In the genomic region with DNA sequence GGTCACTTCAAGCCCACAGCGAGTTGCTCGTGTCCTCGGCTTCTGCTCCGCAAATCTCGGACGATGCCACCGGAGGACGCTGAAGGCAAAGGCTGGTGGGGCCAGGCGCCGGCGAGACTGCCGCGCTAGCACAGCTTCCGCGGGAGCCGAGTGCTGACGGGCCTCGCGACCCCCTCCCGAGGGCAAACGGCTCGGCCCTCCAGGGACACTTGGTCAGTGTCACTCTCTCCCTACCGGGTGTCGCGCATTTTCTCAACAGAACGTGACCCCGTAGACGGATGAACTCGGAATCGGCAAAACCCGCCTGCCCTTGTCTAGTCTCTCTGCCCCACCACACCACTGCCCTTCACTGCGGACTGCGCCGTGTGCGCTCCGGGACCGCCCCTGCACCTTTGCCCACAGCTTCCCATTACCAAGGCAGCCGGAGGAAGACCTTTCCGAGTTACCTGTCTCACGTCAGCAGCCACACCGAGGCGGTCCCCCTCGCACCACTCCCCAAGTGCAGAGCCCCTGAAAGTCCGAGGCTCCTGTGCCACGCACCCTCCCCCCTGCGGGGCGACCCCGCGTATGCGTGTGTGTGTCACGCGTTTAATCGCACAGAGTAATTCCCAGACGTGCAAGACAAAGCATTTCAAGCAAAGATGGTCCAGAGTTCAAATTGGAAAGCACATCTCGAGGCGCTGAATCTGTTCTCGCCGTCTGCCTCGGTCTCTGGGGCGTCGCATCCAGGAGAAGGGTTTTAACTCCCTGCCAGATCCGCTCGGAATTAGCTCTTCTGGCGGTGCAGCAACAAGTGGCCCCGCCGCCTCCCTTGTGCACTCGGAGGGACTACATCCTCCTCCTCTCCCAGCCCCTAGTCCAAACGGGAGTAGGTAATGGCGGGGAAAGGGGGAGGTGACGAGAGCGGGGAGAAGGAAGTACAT, we compare ENCODE assay signal across 8 cellular contexts.
DNase-seq lines count a peak whose midpoint lies in the region; ATAC-seq, FAIRE-seq and TF ChIP-seq lines count a peak whose summit lies in the region.

No MANE protein-coding gene starts in this region.

- peaks cover 22% of the 10 kb centered on the region for H3K4me1 Mint-ChIP-seq in GM23338

- 0 out of 2 replicates have a peak, but pooled peaks cover 11% of the 10 kb centered on the region for H3F3A ChIP-seq in GM23338 (replicated peaks; ENCODE audit: low read depth)

- H3K9me3 Mint-ChIP-seq in GM23338, result peaks cover 18% of the 10 kb centered on the region

- POLR2A ChIA-PET in H1 (lab: Charles Lee; ENCODE audit: partially characterized antibody), result interaction anchor here (0.6 to 2.4 kb wide), 13 partner anchors 16 to 650 kb away, joined by 3 to 6 read pairs (median 3); no protein-coding TSS in a partner anchor

- H4K5ac ChIP-seq in H1 (ENCODE audit: insufficient read length, low read depth, low read length), result no peak overlapping the region

- FAIRE-seq in H1 (lab: Jason Lieb, UNC), result no peak

- peak overlapping the region in 2 of 4 experiments; percentile 5 to 13; a peak in 3 of 7 replicates for H3K9ac ChIP-seq in H1 (replicated peaks in 1 of 4; ENCODE audit: extremely low read depth in 1 of 4, low read depth in 3 of 4, low read length in 3 of 4)

- no peak for TF ChIP-seq EP300 in H1 (IDR thresholded peaks at IDR 0.05; ENCODE audit: borderline replicate concordance in 1 of 2, low read depth in 2 of 2, low read length in 2 of 2)

- H3K27me3 Mint-ChIP-seq in GM23338 (ENCODE audit: insufficient read depth, low read depth, poor library complexity), result peaks cover 79% of the 10 kb centered on the region

- peak overlapping the region; percentile 88 for H3K4me3 Mint-ChIP-seq in GM23338

- H3K4me3 ChIP-seq in GM23338 (peak overlapping the region; percentile 91), RWPE2 (ENCODE audit: severe bottlenecking) (peak overlapping the region; percentile 63), H1 (ENCODE audit: extremely low read depth in 1 of 4, insufficient read depth in 2 of 4, low read depth in 3 of 4, low read length in 4 of 4) (peak overlapping the region; percentile 48 to 75 (median 65)), muscle layer of duodenum (ENCODE audit: low read depth in 1 of 2, low read length in 2 of 2) (peak overlapping the region; percentile 44 to 51)

- peak; percentile 54 to 77 for TF ChIP-seq RAD21 in H1 (IDR thresholded peaks at IDR 0.05 in 1 of 2, conservative IDR thresholded peaks at IDR 0.05 in 1 of 2; ENCODE audit: low read depth in 2 of 2, low read length in 2 of 2)

- H2BK12ac ChIP-seq in H1 (ENCODE audit: low read depth, low read length), result peak overlapping the region; percentile 46; the same call in 1 of the 2 replicates

- H3K27ac ChIP-seq in GM23338 (ENCODE audit: low read depth) (no peak overlapping the region), RWPE2 (ENCODE audit: poor library complexity, severe bottlenecking) (peak overlapping the region; percentile 89), H1 (ENCODE audit: low read depth, low read length) (no peak overlapping the region), muscle layer of duodenum (ENCODE audit: low read length) (no peak overlapping the region)

- peaks cover 9% of the 10 kb centered on the region; the same call in 1 of the 2 replicates for H3K79me2 ChIP-seq in GM23338 (replicated peaks; ENCODE audit: insufficient read depth)
- H3K79me2 ChIP-seq in H1 (ENCODE audit: control insufficient read depth in 1 of 2, insufficient read depth in 2 of 2, low read length in 2 of 2), result no peaks in the 10 kb centered on the region

- peaks cover 48% of the 10 kb centered on the region for H3K23me2 ChIP-seq in H1 (ENCODE audit: low read depth, low read length)

- no peaks in the 10 kb centered on the region for H3K79me1 ChIP-seq in H1 (ENCODE audit: low read depth, low read length)

- H3K4me1 ChIP-seq in GM23338 (ENCODE audit: insufficient read depth) (peaks cover 38% of the 10 kb centered on the region), RWPE2 (ENCODE audit: insufficient read depth, poor library complexity, severe bottlenecking) (peaks cover 15% of the 10 kb centered on the region), H1 (replicated peaks in 1 of 4; ENCODE audit: control insufficient read depth in 3 of 4, insufficient read depth in 4 of 4, low read length in 3 of 4) (peaks cover 0 to 31% (median 17%) of the 10 kb centered on the region in 4 experiments; a peak in 6 of 7 replicates), muscle layer of duodenum (ENCODE audit: control insufficient read depth in 1 of 2, insufficient read depth in 2 of 2, low read length in 2 of 2) (peaks cover 9 to 52% of the 10 kb centered on the region in 2 donors)

- DNase-seq in CD1c-positive myeloid dendritic cell (ENCODE audit: extremely low spot score) (peak; percentile 38), GM23338 (ENCODE audit: low spot score) (peak; percentile 76), RWPE2 (ENCODE audit: low spot score) (peak; percentile 71), H1 (ENCODE audit: low read depth in 1 of 2, low spot score in 2 of 2) (peak in 1 of 2 experiments; percentile 74), occipital lobe (lab: John Stamatoyannopoulos, UW) (no peak)

- H3K9me3 ChIP-seq in RWPE2 (ENCODE audit: severe bottlenecking), result no peaks in the 10 kb centered on the region
- H3K9me3 ChIP-seq in H1 (ENCODE audit: insufficient read depth in 2 of 2, low read depth in 1 of 2, low read length in 1 of 2), result peaks cover 0 to 2% of the 10 kb centered on the region in 2 experiments; a peak in 2 of 4 replicates
- H3K9me3 ChIP-seq in muscle layer of duodenum (ENCODE audit: control insufficient read depth in 1 of 2, low read length in 2 of 2), result peaks cover 0 to 11% of the 10 kb centered on the region in 2 donors

- H3K4me2 ChIP-seq in GM23338 (peak overlapping the region; percentile 99), H1 (ENCODE audit: insufficient read depth in 1 of 2, low read depth in 2 of 2, low read length in 2 of 2) (peak overlapping the region; percentile 91 to 100)

- H3K36me3 ChIP-seq in GM23338 (ENCODE audit: insufficient read depth), result no peaks in the 10 kb centered on the region
- H3K36me3 ChIP-seq in RWPE2 (ENCODE audit: low read depth), result peaks cover 3% of the 10 kb centered on the region; the same call in 1 of the 2 replicates
- H3K36me3 ChIP-seq in H1 (ENCODE audit: control insufficient read depth in 2 of 4, insufficient read depth in 4 of 4, low read length in 3 of 4), result no peaks in the 10 kb centered on the region; a peak in 1 of 8 replicates
- H3K36me3 ChIP-seq in muscle layer of duodenum (ENCODE audit: control insufficient read depth in 1 of 2, insufficient read depth in 2 of 2, low read length in 2 of 2), result no peaks in the 10 kb centered on the region

- peak overlapping the region; percentile 98 for H2AFZ ChIP-seq in GM23338
- H2AFZ ChIP-seq in H1 (ENCODE audit: low read length), result peak overlapping the region; percentile 61

- 1% methylated on average over 66 of the region's 71 CpGs; no CpG with 5 or more reads in 1 of the 2 experiments for WGBS in H1 (ENCODE audit: extremely low coverage in 1 of 2, insufficient coverage in 1 of 2, insufficient read length in 1 of 2, insufficient replicate concordance in 2 of 2, low coverage in 1 of 2, low lambda C conversion rate in 2 of 2, missing lambda C conversion rate in 1 of 2), 2 experiments

- H2AK5ac ChIP-seq in H1 (ENCODE audit: low read depth, low read length), result no peak overlapping the region

- peaks cover 7% of the 10 kb centered on the region for H3K36me3 Mint-ChIP-seq in GM23338 (ENCODE audit: low read depth)

- H4K91ac ChIP-seq in H1 (replicated peaks; ENCODE audit: insufficient read length, low read length), result no peak overlapping the region

- no peak overlapping the region for H3K56ac ChIP-seq in H1 (replicated peaks; ENCODE audit: insufficient read length, low read depth, low read length)

- H2BK5ac ChIP-seq in H1 (ENCODE audit: low read depth, low read length), result no peak overlapping the region; the same call in 1 of the 2 replicates

- no peak overlapping the region for H3K27ac Mint-ChIP-seq in GM23338

- H3K9me2 ChIP-seq in GM23338 (ENCODE audit: insufficient read depth), result no peaks in the 10 kb centered on the region

- peaks cover 87% of the 10 kb centered on the region for H3K27me3 ChIP-seq in GM23338 (ENCODE audit: insufficient read depth)
- no peaks in the 10 kb centered on the region for H3K27me3 ChIP-seq in RWPE2 (ENCODE audit: insufficient read depth, poor library complexity, severe bottlenecking)
- peaks cover 40 to 73% (median 67%) of the 10 kb centered on the region in 4 experiments for H3K27me3 ChIP-seq in H1 (replicated peaks in 1 of 4; ENCODE audit: control insufficient read depth in 3 of 4, extremely low read depth in 1 of 4, insufficient read depth in 3 of 4, low read length in 3 of 4)
- H3K27me3 ChIP-seq in muscle layer of duodenum (ENCODE audit: low read depth, low read length), result peaks cover 63% of the 10 kb centered on the region

- TF ChIP-seq CTCF in GM23338 (conservative IDR thresholded peaks at IDR 0.05; ENCODE audit: low read depth in 2 of 2), result peak; percentile 13 to 63; a peak in 2 of 4 replicates
- TF ChIP-seq CTCF in RWPE2 (IDR thresholded peaks at IDR 0.05; ENCODE audit: poor library complexity, severe bottlenecking), result peak; percentile 44
- peak in 2 of 3 experiments; percentile 32 to 45; a peak in 3 of 4 replicates for TF ChIP-seq CTCF in H1 (IDR thresholded peaks at IDR 0.05; ENCODE audit: control extremely low read depth in 1 of 3, insufficient read depth in 1 of 3, low read depth in 1 of 3, low read length in 3 of 3)

- no peak overlapping the region for H4K8ac ChIP-seq in H1 (ENCODE audit: extremely low read depth, insufficient read depth, low read length)

- peak; percentile 24 for ATAC-seq in GM23338
- peak; percentile 38 for ATAC-seq in RWPE2 (ENCODE audit: low read depth)
- no peak for ATAC-seq in GM21717 (IDR thresholded peaks at IDR 0.05; ENCODE audit: unreplicated experiment)
- no peak for ATAC-seq in GM18519 (IDR thresholded peaks at IDR 0.05; ENCODE audit: low FRiP score, unreplicated experiment)

- CTCF ChIA-PET in H1 (lab: Charles Lee; ENCODE audit: partially characterized antibody), result interaction anchor here (0.6 to 1.8 kb wide), 15 partner anchors 14 to 244 kb away, joined by 3 to 14 read pairs (median 3); no protein-coding TSS in a partner anchor

- peak overlapping the region; percentile 40; the same call in 1 of the 2 replicates for H2BK15ac ChIP-seq in H1 (ENCODE audit: low read length)

- H2BK20ac ChIP-seq in H1 (ENCODE audit: low read length), result no peak overlapping the region; the same call in 1 of the 2 replicates

- TF ChIP-seq POLR2A in H1 (IDR thresholded peaks at IDR 0.05; ENCODE audit: control extremely low read depth in 1 of 2, low read depth in 2 of 2, low read length in 2 of 2), result no peak

- no peak overlapping the region for H2BK120ac ChIP-seq in H1 (replicated peaks; ENCODE audit: low read depth, low read length)

- no peak overlapping the region for H3K14ac ChIP-seq in H1 (ENCODE audit: insufficient read length)

- H3K23ac ChIP-seq in H1 (ENCODE audit: insufficient read length), result no peak overlapping the region

- no peak overlapping the region for H3K4ac ChIP-seq in H1 (replicated peaks; ENCODE audit: insufficient read length, low read depth, low read length)

- H3K18ac ChIP-seq in H1 (ENCODE audit: extremely low read depth, low read length), result peak overlapping the region; percentile 78

- H4K20me1 ChIP-seq in GM23338 (replicated peaks; ENCODE audit: insufficient read depth) (no peaks in the 10 kb centered on the region; the same call in 1 of the 2 replicates), H1 (replicated peaks in 1 of 2; ENCODE audit: control insufficient read depth in 1 of 2, insufficient read depth in 2 of 2, low read length in 2 of 2) (no peaks in the 10 kb centered on the region)

Comparison
In these comparisons a context has a peak if more than half of its experiments do, and no peak if none do; other contexts are left out.
1. ATAC-seq: peak in GM23338 (single experiment) and RWPE2 (single experiment); none in GM21717 (single experiment) and GM18519 (single experiment).
2. Peak in every context shown above with its lines, with median percentiles within 50 percentile points of each other: H3K4me3 ChIP-seq and CTCF ChIP-seq.